Comparison of ENCODE assay signal across 7 cellular contexts in the genomic region with DNA sequence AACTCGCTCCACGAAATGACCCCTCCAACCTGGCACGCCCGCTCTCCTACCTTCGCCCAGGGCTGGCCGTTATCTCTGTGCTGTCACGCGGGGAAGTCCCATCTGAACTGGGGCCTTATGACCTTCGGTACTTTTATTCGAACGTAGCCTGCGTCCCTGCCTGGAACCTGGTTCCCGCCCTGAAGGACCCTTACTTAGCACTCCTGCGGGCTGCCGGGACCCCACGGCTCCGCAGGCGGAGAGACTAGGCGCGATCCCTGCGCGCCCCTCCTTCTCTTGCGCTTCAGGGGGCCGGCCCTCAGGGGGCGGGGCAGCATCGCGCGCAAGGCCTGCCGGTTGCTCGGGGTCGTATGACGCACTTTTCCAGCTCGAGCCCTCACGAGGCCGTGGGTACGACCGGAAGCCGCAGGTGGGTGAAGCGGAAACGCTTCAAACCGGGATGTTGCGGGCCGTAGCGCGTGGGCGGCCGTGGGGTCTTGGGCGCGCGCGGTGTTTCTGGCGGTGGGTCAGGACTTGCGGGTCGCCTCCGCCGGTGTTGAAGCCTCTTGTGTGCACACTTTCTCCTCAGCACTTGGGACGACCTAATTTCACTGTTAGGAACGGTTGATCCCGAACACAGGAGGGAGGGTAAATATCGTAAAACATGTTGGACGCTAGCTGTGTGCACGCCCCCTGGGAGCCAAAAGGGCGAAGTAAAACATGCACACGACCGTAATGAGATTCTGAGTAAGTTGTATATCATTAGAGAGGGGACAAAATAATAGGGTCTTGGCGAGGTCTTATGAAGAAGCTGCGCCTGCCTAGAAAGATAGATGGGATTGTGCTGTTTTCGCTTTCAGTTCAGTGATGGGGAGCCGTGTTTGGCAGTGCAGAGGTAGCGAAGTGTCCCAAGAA. TPM values are rescaled to one million over a fixed set of nuclear protein-coding genes. Genes with fewer than 3 reads are reported as not detected.
DNase-seq lines count a peak whose midpoint lies in the region; ATAC-seq and TF ChIP-seq lines count a peak whose summit lies in the region.

LIPT1 (plus strand) TSS at position 325 of the 894 bp plus-strand sequence. CDS start 6,991 bp downstream, outside the sequence.
A gene with protein sequence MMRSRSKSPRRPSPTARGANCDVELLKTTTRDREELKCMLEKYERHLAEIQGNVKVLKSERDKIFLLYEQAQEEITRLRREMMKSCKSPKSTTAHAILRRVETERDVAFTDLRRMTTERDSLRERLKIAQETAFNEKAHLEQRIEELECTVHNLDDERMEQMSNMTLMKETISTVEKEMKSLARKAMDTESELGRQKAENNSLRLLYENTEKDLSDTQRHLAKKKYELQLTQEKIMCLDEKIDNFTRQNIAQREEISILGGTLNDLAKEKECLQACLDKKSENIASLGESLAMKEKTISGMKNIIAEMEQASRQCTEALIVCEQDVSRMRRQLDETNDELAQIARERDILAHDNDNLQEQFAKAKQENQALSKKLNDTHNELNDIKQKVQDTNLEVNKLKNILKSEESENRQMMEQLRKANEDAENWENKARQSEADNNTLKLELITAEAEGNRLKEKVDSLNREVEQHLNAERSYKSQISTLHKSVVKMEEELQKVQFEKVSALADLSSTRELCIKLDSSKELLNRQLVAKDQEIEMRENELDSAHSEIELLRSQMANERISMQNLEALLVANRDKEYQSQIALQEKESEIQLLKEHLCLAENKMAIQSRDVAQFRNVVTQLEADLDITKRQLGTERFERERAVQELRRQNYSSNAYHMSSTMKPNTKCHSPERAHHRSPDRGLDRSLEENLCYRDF (minus strand): TSS at position 300 of the 894 bp plus-strand sequence. CDS start 45,503 bp downstream, outside the sequence.

- peaks cover 4% of the 10 kb centered on the region for H3K79me2 ChIP-seq in hepatocyte

- DNase-seq in NCI-H187 treated with DMSO at 0.1 percent for 48 hours (lab: John Stamatoyannopoulos, UW) (peak; percentile 31), T-helper 22 cell (ENCODE audit: low read depth) (peak; percentile 87), astrocyte of the cerebellum (ENCODE audit: low read depth) (peak; percentile 60), hepatocyte (ENCODE audit: low spot score) (peak; percentile 96), retina (peak; percentile 95)

- H3K9me2 ChIP-seq in hepatocyte (replicated peaks; ENCODE audit: insufficient read depth) = no peaks in the 10 kb centered on the region

- H3K4me2 ChIP-seq in hepatocyte = peak within 1 kb of the TSS; percentile 87

- peaks cover 10% of the 10 kb centered on the region for H3K4me1 ChIP-seq in hepatocyte (ENCODE audit: insufficient read depth)

- H3K36me3 ChIP-seq in hepatocyte (replicated peaks; ENCODE audit: insufficient read depth, low read depth) = no peaks in the 10 kb centered on the region

- H3K4me3 ChIP-seq in astrocyte of the cerebellum (ENCODE audit: low read depth, low read length) (peak within 1 kb of the TSS; percentile 85), hepatocyte (peak within 1 kb of the TSS; percentile 83)

- H3K9me3 ChIP-seq in hepatocyte (ENCODE audit: low read depth) = no peaks in the 10 kb centered on the region

- TF ChIP-seq POLR2A in GM18505 (IDR thresholded peaks at IDR 0.05; ENCODE audit: borderline replicate concordance, extremely low read depth, insufficient read depth, insufficient read length) = peak; percentile 90

- 2% methylated on average over 70 of the region's 70 CpGs for WGBS in hepatocyte (ENCODE audit: low lambda C conversion rate, missing lambda C conversion rate)

- no peaks in the 10 kb centered on the region for H3K27me3 ChIP-seq in hepatocyte

- peak within 1 kb of the TSS; percentile 77 for H2AFZ ChIP-seq in hepatocyte

- ATAC-seq in GM18505 (IDR thresholded peaks at IDR 0.05; ENCODE audit: unreplicated experiment) (peak; percentile 96), HG02970 (IDR thresholded peaks at IDR 0.05; ENCODE audit: low FRiP score, unreplicated experiment) (peak; percentile 95)

- no peaks in the 10 kb centered on the region for H4K20me1 ChIP-seq in hepatocyte (ENCODE audit: insufficient read depth, poor library complexity, severe bottlenecking)

- in situ Hi-C loops in astrocyte of the cerebellum (cut with HindIII; ENCODE audit: low sequenced_read_pairs) = no loop called here

- H3K27ac ChIP-seq in hepatocyte = peak within 1 kb of the TSS; percentile 92

- TF ChIP-seq CTCF in astrocyte of the cerebellum (IDR thresholded peaks at IDR 0.05; ENCODE audit: low read depth, low read length, missing control alignments) (peak; percentile 8), hepatocyte (IDR thresholded peaks at IDR 0.05; ENCODE audit: poor library complexity) (peak; percentile 29)

RNA-seq across cellular contexts. Expression of gene LIPT1, which starts in this region (rescaled TPM):
- total RNA-seq in hepatocyte = 5.9 and 6.1 TPM in 2 replicates
- polyA plus RNA-seq in hepatocyte = 5.8 and 5.9 TPM in 2 replicates

RNA-seq across cellular contexts. Expression of the second gene that starts in this region (rescaled TPM):
- 8.8 and 14.1 TPM in 2 replicates for total RNA-seq in hepatocyte
- 5.2 and 5.7 TPM in 2 replicates for polyA plus RNA-seq in hepatocyte

Comparison
In these comparisons a context has a peak if more than half of its experiments do, and no peak if none do; other contexts are left out.
1. Peak in every context shown above with its lines: DNase-seq, ATAC-seq, H3K4me3 ChIP-seq and H3K27ac ChIP-seq.
2. DNase-seq: peak in every context shown above with its lines; median percentile 96 in hepatocyte; 95 in retina; 87 in T-helper 22 cell; 60 in astrocyte of the cerebellum; 31 in NCI-H187 treated with DMSO at 0.1 percent for 48 hours.